ENCODE assay signal across 8 cellular contexts in genomic region chr12:64682572-64683277, GRCh38.
DNase-seq lines count a peak whose midpoint lies in the region; ATAC-seq and TF ChIP-seq lines count a peak whose summit lies in the region.

No MANE protein-coding gene starts in this region.

- intact Hi-C loops in mucosa of descending colon (cut with DNase I, micrococcal nuclease), result no loop called here

- H3K4me1 Mint-ChIP-seq in IgD-negative memory B cell, result peaks cover 42 to 51% (median 46%) of the 10 kb centered on the region in 3 donors
- peaks cover 89% of the 10 kb centered on the region for H3K4me1 Mint-ChIP-seq in activated T-cell treated with anti-CD3 and anti-CD28 coated beads, Interleukin-2, amount 50 U/mL, for 4 hours (ENCODE audit: low read depth)

- H3K9me3 ChIP-seq in AG04450 (ENCODE audit: control insufficient read depth, insufficient read depth, low read length) (no peaks in the 10 kb centered on the region), mucosa of descending colon (no peaks in the 10 kb centered on the region)

- H3K9me3 Mint-ChIP-seq in IgD-negative memory B cell, result no peaks in the 10 kb centered on the region
- H3K9me3 Mint-ChIP-seq in activated T-cell treated with anti-CD3 and anti-CD28 coated beads, Interleukin-2, amount 50 U/mL, for 4 hours, result no peaks in the 10 kb centered on the region

- CTCF ChIA-PET in AG04450 (lab: Charles Lee), result interaction anchor here (0.7 to 1.5 kb wide), 4 partner anchors 15 to 1487 kb away, joined by 3 to 12 read pairs (median 4); no protein-coding TSS in a partner anchor

- H3K4me3 ChIP-seq in AG04450 (ENCODE audit: low read depth, low read length) (no peak overlapping the region), mucosa of descending colon (no peak overlapping the region)

- H3K27me3 ChIP-seq in AG04450 (ENCODE audit: control insufficient read depth, insufficient read depth, low read length), result no peaks in the 10 kb centered on the region

- no peaks in the 10 kb centered on the region for H3K27me3 Mint-ChIP-seq in IgD-negative memory B cell
- no peaks in the 10 kb centered on the region for H3K27me3 Mint-ChIP-seq in activated T-cell treated with anti-CD3 and anti-CD28 coated beads, Interleukin-2, amount 50 U/mL, for 4 hours (ENCODE audit: low read depth)

- POLR2A ChIA-PET in AG04450 (lab: Yijun Ruan, JAX), result no interaction called here

- H3K36me3 ChIP-seq in mucosa of descending colon (ENCODE audit: low read depth), result no peaks in the 10 kb centered on the region

- no peak for ATAC-seq in activated T-cell treated with anti-CD3 and anti-CD28 coated beads, Interleukin-2, amount 50 U/mL, for 4 hours
- ATAC-seq in mucosa of descending colon, result no peak

- no peak for TF ChIP-seq CTCF in AG04450 (IDR thresholded peaks at IDR 0.05; ENCODE audit: low read depth, low read length)
- no peak for TF ChIP-seq CTCF in mucosa of descending colon (IDR thresholded peaks at IDR 0.05)

- H3K4me1 ChIP-seq in mucosa of descending colon (ENCODE audit: low read depth), result peaks cover 25% of the 10 kb centered on the region

- H3K27ac ChIP-seq in AG04450 (ENCODE audit: low read depth, low read length), result no peak overlapping the region

- H3K36me3 Mint-ChIP-seq in IgD-negative memory B cell, result no peaks in the 10 kb centered on the region
- peaks cover 13% of the 10 kb centered on the region for H3K36me3 Mint-ChIP-seq in activated T-cell treated with anti-CD3 and anti-CD28 coated beads, Interleukin-2, amount 50 U/mL, for 4 hours (ENCODE audit: insufficient read depth)

- peak overlapping the region; percentile 23 to 81 (median 60) for H3K27ac Mint-ChIP-seq in IgD-negative memory B cell

- DNase-seq in AG04450 (ENCODE audit: low read depth, low spot score) (peak; percentile 78), iris pigment epithelial cell (ENCODE audit: low read depth) (peak; percentile 54), T1000 (lab: John Stamatoyannopoulos, UW) (no peak), amniotic stem cell (lab: John Stamatoyannopoulos, UW) (no peak), mucosa of descending colon (no peak), T-helper 9 cell (no peak)
- no peak for DNase-seq in activated T-cell treated with anti-CD3 and anti-CD28 coated beads, Interleukin-2, amount 50 U/mL, for 4 hours

- peak overlapping the region in 1 of 4 donors; percentile 30 for H3K4me3 Mint-ChIP-seq in IgD-negative memory B cell
- H3K4me3 Mint-ChIP-seq in activated T-cell treated with anti-CD3 and anti-CD28 coated beads, Interleukin-2, amount 50 U/mL, for 4 hours, result peak overlapping the region; percentile 45

Comparison
In these comparisons a context has a peak if more than half of its experiments do, and no peak if none do; other contexts are left out.
1. DNase-seq: peak in AG04450 (single experiment) and iris pigment epithelial cell (single experiment); none in activated T-cell treated with anti-CD3 and anti-CD28 coated beads, Interleukin-2, amount 50 U/mL, for 4 hours (single experiment), T1000 (single experiment), amniotic stem cell (single experiment), mucosa of descending colon (0 of 3) and T-helper 9 cell (single experiment).